2 cellular contexts compared by ENCODE assay signal in genomic region chr3:67654832-67655152, GRCh38.
TF ChIP-seq lines count a peak whose summit lies in the region.

No MANE protein-coding gene starts in this region.

TF ChIP-seq in SK-N-SH, 30 proteins besides CTCF, POLR2A, EP300 and RAD21 (continued from another document):
- TF ChIP-seq PBX3 (IDR thresholded peaks at IDR 0.05) (no peak), RXRA (IDR thresholded peaks at IDR 0.05; ENCODE audit: borderline replicate concordance, low read depth) (no peak), MEF2A (IDR thresholded peaks at IDR 0.05; ENCODE audit: borderline replicate concordance, low read depth) (no peak), FOXJ3 (CRISPR knock-in tag; IDR thresholded peaks at IDR 0.05) (no peak)

TF ChIP-seq in SK-N-SH treated with all-trans-retinoic acid at 6 μM for 48 hours, 23 proteins besides CTCF, POLR2A, EP300 and RAD21 (continued from another document):
- TF ChIP-seq PPARA (CRISPR knock-in tag; IDR thresholded peaks at IDR 0.05; ENCODE audit: borderline replicate concordance) (no peak), TSHZ2 (CRISPR knock-in tag; IDR thresholded peaks at IDR 0.05) (no peak)
